In genomic region chr19:55115446-55116065, GRCh38 we compare ENCODE assay signal across 1 cellular context.
TF ChIP-seq lines count a peak whose summit lies in the region.

No MANE protein-coding gene starts in this region.

TF ChIP-seq in liver, 16 proteins besides CTCF, POLR2A, EP300 and RAD21 (continued from another document):
- TF ChIP-seq REST (IDR thresholded peaks at IDR 0.05) (no peak), YY1 (IDR thresholded peaks at IDR 0.05) (no peak), ATF3 (IDR thresholded peaks at IDR 0.05) (no peak), FOXA1 (IDR thresholded peaks at IDR 0.05) (no peak), RXRA (IDR thresholded peaks at IDR 0.05) (no peak)
